ENCODE assay signal across 14 cellular contexts in genomic region chr3:176579741-176580185, GRCh38.
DNase-seq lines count a peak whose midpoint lies in the region; ATAC-seq and TF ChIP-seq lines count a peak whose summit lies in the region.
"Had no signal": no experiment of that assay in that cellular context is flagged by ENCODE, and none has a peak within 500 bp of the region (broad histone marks: within the 10 kb centered on the region; RNA-seq: fewer than 3 reads in every experiment).

No MANE protein-coding gene starts in this region.

- TF ChIP-seq CTCF in fibroblast of villous mesenchyme (IDR thresholded peaks at IDR 0.05; ENCODE audit: insufficient read depth, low read depth, low read length), result no peak

- DNase-seq in GM04504 (ENCODE audit: low read depth), result peak; percentile 72
- peak; percentile 68 for DNase-seq in HCEC 1CT
- DNase-seq in fibroblast of villous mesenchyme (ENCODE audit: low read depth), result peak; percentile 30
- no peak for DNase-seq in AG08396 (ENCODE audit: low spot score)
- no peak for DNase-seq in DMS 273 (lab: John Stamatoyannopoulos, UW; ENCODE audit: unreplicated experiment)
- DNase-seq in COLO829 (ENCODE audit: low spot score), result no peak
- DNase-seq: activated CD4-positive, alpha-beta T cell treated with anti-CD3 and anti-CD28 coated beads, Interleukin-2, amount 50 U/mL, for 48 hours; activated naive CD8-positive, alpha-beta T cell treated with anti-CD3 and anti-CD28 coated beads, Interleukin-2, amount 50 U/mL, for 24 hours; CD4-positive, CD25-positive, alpha-beta regulatory T cell; NCI-H526; SK-N-SH had no signal

- no peak overlapping the region for H3K4me3 ChIP-seq in fibroblast of villous mesenchyme (ENCODE audit: low read depth, low read length)
- H3K4me3 ChIP-seq: neural progenitor cell had no signal

- ATAC-seq in HG03558 (IDR thresholded peaks at IDR 0.05; ENCODE audit: extremely low read depth, unreplicated experiment), result peak; percentile 57
- no peak for ATAC-seq in HG03521 (IDR thresholded peaks at IDR 0.05; ENCODE audit: unreplicated experiment)
- ATAC-seq: activated naive CD8-positive, alpha-beta T cell treated with anti-CD3 and anti-CD28 coated beads, Interleukin-2, amount 50 U/mL, for 24 hours had no signal

Comparison
In these comparisons a context has a peak if more than half of its experiments do, and no peak if none do; other contexts are left out.
1. DNase-seq: peak in GM04504 (single experiment), HCEC 1CT (single experiment) and fibroblast of villous mesenchyme (single experiment); none in AG08396 (single experiment), DMS 273 (single experiment) and COLO829 (single experiment).